Comparison of ENCODE assay signal across 17 cellular contexts in the genomic region with DNA sequence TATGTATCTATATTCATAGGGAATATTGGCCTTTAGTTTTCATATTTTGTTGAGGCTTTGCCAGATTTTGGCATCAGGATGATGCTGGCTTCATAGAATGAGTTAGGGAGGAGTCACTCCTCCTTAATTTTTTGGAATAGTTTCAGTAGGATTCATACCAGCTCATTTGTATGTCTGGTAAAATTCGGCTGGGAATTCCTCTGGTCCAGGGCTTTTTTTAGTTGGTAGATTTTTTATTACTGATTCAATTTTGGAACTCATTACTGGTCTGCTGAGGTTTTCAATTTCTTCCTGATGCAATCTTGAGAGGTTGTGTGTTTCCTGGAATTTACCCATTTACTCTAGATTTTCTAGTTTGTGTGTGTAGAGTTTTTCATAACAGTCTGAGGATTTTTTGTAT.
"Had no signal": no experiment of that assay in that cellular context is flagged by ENCODE, and none has a peak within 500 bp of the region (broad histone marks: within the 10 kb centered on the region; RNA-seq: fewer than 3 reads in every experiment).

No MANE protein-coding gene starts in this region.

- H3K9me3 ChIP-seq: prostate gland, thoracic aorta had no signal

- H3K4me1 ChIP-seq: foreskin keratinocyte, prostate gland, stomach had no signal

- H3K27ac ChIP-seq: epithelial cell of prostate, foreskin keratinocyte, prostate gland, stomach, thoracic aorta had no signal

- ATAC-seq: activated T-cell treated with anti-CD3 and anti-CD28 coated beads, Interleukin-2, amount 50 U/mL, for 72 hours; foreskin keratinocyte; left ventricle myocardium superior; right cardiac atrium had no signal

- DNase-seq: activated B cell treated with CpG ODN at 0.5 μM for 24 hours; activated CD4-positive, alpha-beta T cell treated with anti-CD3 and anti-CD28 coated beads, Interleukin-2, amount 10 ng/mL, durations not matched to agents 24 days and 14 days; activated CD8-positive, alpha-beta memory T cell treated with anti-CD3 and anti-CD28 coated beads, Interleukin-2, amount 50 U/mL, for 48 hours; activated gamma-delta T cell; activated T-cell treated with anti-CD3 and anti-CD28 coated beads, Interleukin-2, amount 50 U/mL, for 72 hours; dermis blood vessel endothelial cell; foreskin keratinocyte; glutamatergic neuron; left ventricle myocardium superior; mesendoderm; nucleus accumbens; right cardiac atrium; stomach; SW 1271 had no signal

- H3K4me3 ChIP-seq: prostate gland, stomach, thoracic aorta had no signal

- H3K27me3 ChIP-seq: foreskin keratinocyte, stomach had no signal

- H3K36me3 ChIP-seq: prostate gland, thoracic aorta had no signal
